Comparison of ENCODE assay signal across 37 cellular contexts in genomic region chr20:57848282-57848681, GRCh38.
DNase-seq lines count a peak whose midpoint lies in the region; ATAC-seq, FAIRE-seq and TF ChIP-seq lines count a peak whose summit lies in the region.
"Had no signal": no experiment of that assay in that cellular context is flagged by ENCODE, and none has a peak within 500 bp of the region (broad histone marks: within the 10 kb centered on the region; RNA-seq: fewer than 3 reads in every experiment).

No MANE protein-coding gene starts in this region.

- no peak for DNase-seq in HepG2 (ENCODE audit: low spot score)
- no peak for DNase-seq in right lobe of liver
- DNase-seq in RCC 7860 (ENCODE audit: low spot score), result no peak
- DNase-seq in nephron progenitor cell, result no peak
- no peak for DNase-seq in NCI-H1694 treated with DMSO at 0.1 percent for 48 hours (lab: John Stamatoyannopoulos, UW)
- DNase-seq in kidney glomerular epithelial cell (lab: John Stamatoyannopoulos, UW), result no peak
- DNase-seq: 8988T; ACHN; AML-193; BE2C; C1 segment of cervical spinal cord; Caco-2; Calu3; CD4-positive, alpha-beta memory T cell; CD4-positive, alpha-beta T cell; CD4-positive, CD25-positive, alpha-beta regulatory T cell; CD8-positive, alpha-beta memory T cell; COR-L47; DMS 273 treated with DMSO at 0.1 percent for 48 hours; DMS153; DMS53; DMS79; DMS79 treated with DMSO at 0.1 percent for 48 hours; DND-41; EL had no signal

- TF ChIP-seq RAD21 in HepG2 (CRISPR knock-in tag; IDR thresholded peaks at IDR 0.05), result no peak

- no peak overlapping the region for H3K9ac ChIP-seq in HepG2 (ENCODE audit: insufficient read depth, low read depth, low read length)
- H3K9ac ChIP-seq: BLaER1; BLaER1 treated with 17β-estradiol and CSF1 and Interleukin-3, amounts not matched to agents 10 nM and 100 nM had no signal

- H3K36me3 ChIP-seq in HepG2 (replicated peaks in 1 of 2; ENCODE audit: control insufficient read depth in 1 of 2, insufficient read depth in 2 of 2, low read length in 2 of 2) (no peaks in the 10 kb centered on the region), right lobe of liver (no peaks in the 10 kb centered on the region), HEK293 (ENCODE audit: control insufficient read depth in 2 of 2, insufficient read depth in 1 of 2, low read length in 2 of 2) (no peaks in the 10 kb centered on the region)
- H3K36me3 ChIP-seq: BE2C; BLaER1; BLaER1 treated with 17β-estradiol and CSF1 and Interleukin-3, amounts not matched to agents 10 nM and 100 nM had no signal

- H3K27me3 Mint-ChIP-seq in nephron progenitor cell (ENCODE audit: low read depth, poor library complexity), result peaks cover 15% of the 10 kb centered on the region
- H3K27me3 Mint-ChIP-seq: CD4-positive, alpha-beta memory T cell; CD4-positive, alpha-beta T cell had no signal

- H3K4me2 ChIP-seq in HepG2 (ENCODE audit: low read depth, low read length), result no peak overlapping the region
- H3K4me2 ChIP-seq: A549; BLaER1; BLaER1 treated with 17β-estradiol and CSF1 and Interleukin-3, amounts not matched to agents 10 nM and 100 nM had no signal

- H3K79me2 ChIP-seq in HepG2 (ENCODE audit: insufficient read depth, low read length), result no peaks in the 10 kb centered on the region

- H3K4me1 ChIP-seq in HepG2 (ENCODE audit: insufficient read depth, low read length) (no peaks in the 10 kb centered on the region), right lobe of liver (no peaks in the 10 kb centered on the region), HEK293 (ENCODE audit: control insufficient read depth, insufficient read depth, low read length) (no peaks in the 10 kb centered on the region)
- H3K4me1 ChIP-seq: A549; BLaER1; BLaER1 treated with 17β-estradiol and CSF1 and Interleukin-3, amounts not matched to agents 10 nM and 100 nM; Caco-2 had no signal

- CTCF ChIA-PET in HepG2 (lab: Yijun Ruan, JAX; ENCODE audit: low intra/inter-chr PET ratio, low total read pairs) (no interaction called here), HEK293 (lab: Yijun Ruan, JAX) (no interaction called here)

- H3K4me1 Mint-ChIP-seq in nephron progenitor cell, result peaks cover 29% of the 10 kb centered on the region
- H3K4me1 Mint-ChIP-seq: B cell; CD14-positive monocyte; CD4-positive, alpha-beta memory T cell; CD4-positive, CD25-positive, alpha-beta regulatory T cell; CD8-positive, alpha-beta memory T cell had no signal

- H3K27ac Mint-ChIP-seq in nephron progenitor cell, result peak overlapping the region; percentile 57
- H3K27ac Mint-ChIP-seq: B cell; CD14-positive monocyte; CD4-positive, alpha-beta T cell; CD4-positive, CD25-positive, alpha-beta regulatory T cell; CD8-positive, alpha-beta memory T cell; CD8-positive, alpha-beta T cell had no signal

- no peak for ATAC-seq in HepG2
- ATAC-seq in right lobe of liver, result no peak
- ATAC-seq in GM18861 (IDR thresholded peaks at IDR 0.05; ENCODE audit: unreplicated experiment), result no peak
- ATAC-seq: A549; CD8-positive, alpha-beta T cell had no signal

- no peaks in the 10 kb centered on the region for H4K20me1 ChIP-seq in HepG2 (ENCODE audit: insufficient read depth, low read length)
- H4K20me1 ChIP-seq: BLaER1 had no signal

- H3K9me3 ChIP-seq in HepG2 (ENCODE audit: low read length) (no peaks in the 10 kb centered on the region), right lobe of liver (no peaks in the 10 kb centered on the region), HEK293 (ENCODE audit: control insufficient read depth, insufficient read depth, low read depth, low read length) (no peaks in the 10 kb centered on the region)
- H3K9me3 ChIP-seq: A549; BE2C; BLaER1; BLaER1 treated with 17β-estradiol and CSF1 and Interleukin-3, amounts not matched to agents 10 nM and 100 nM; Caco-2 had no signal

- TF ChIP-seq EP300 in HepG2 (IDR thresholded peaks at IDR 0.05; ENCODE audit: low read depth in 2 of 2, low read length in 2 of 2) (no peak), HepG2 (CRISPR knock-in tag; IDR thresholded peaks at IDR 0.05; ENCODE audit: borderline replicate concordance) (no peak)

- BruUV-seq in HepG2 (replicated peaks; lab: Mats Ljungman, UMichigan), result no TSS peak

- H3K4me3 Mint-ChIP-seq in nephron progenitor cell, result no peak overlapping the region
- H3K4me3 Mint-ChIP-seq: B cell; CD14-positive monocyte; CD4-positive, alpha-beta memory T cell; CD4-positive, alpha-beta T cell; CD4-positive, CD25-positive, alpha-beta regulatory T cell; CD8-positive, alpha-beta memory T cell; CD8-positive, alpha-beta T cell had no signal

- POLR2A ChIA-PET in HepG2 (lab: Yijun Ruan, JAX) (no interaction called here), HEK293 (lab: Yijun Ruan, JAX) (no interaction called here)

- no peak overlapping the region for H2AFZ ChIP-seq in HepG2 (ENCODE audit: low read length)

- TF ChIP-seq POLR2A in HepG2 (IDR thresholded peaks at IDR 0.05; ENCODE audit: insufficient read depth in 1 of 2, low read depth in 2 of 2, low read length in 2 of 2) (no peak), right lobe of liver (IDR thresholded peaks at IDR 0.05) (no peak)

- no peaks in the 10 kb centered on the region for H3K36me3 Mint-ChIP-seq in nephron progenitor cell (ENCODE audit: low read depth)
- H3K36me3 Mint-ChIP-seq: CD14-positive monocyte; CD4-positive, alpha-beta memory T cell; CD4-positive, CD25-positive, alpha-beta regulatory T cell; CD8-positive, alpha-beta T cell had no signal

- FAIRE-seq in HepG2 (lab: Jason Lieb, UNC) (no peak), RCC 7860 (lab: Jason Lieb, UNC) (peak; percentile 2)
- FAIRE-seq: A204.1, D721Med had no signal

- peaks cover 1 to 11% of the 10 kb centered on the region in 2 experiments; a peak in 3 of 5 replicates for H3K27me3 ChIP-seq in HepG2 (ENCODE audit: control insufficient read depth in 1 of 2, insufficient read depth in 2 of 2, low read length in 2 of 2)
- H3K27me3 ChIP-seq in right lobe of liver, result no peaks in the 10 kb centered on the region
- H3K27me3 ChIP-seq: BE2C; BLaER1; BLaER1 treated with 17β-estradiol and CSF1 and Interleukin-3, amounts not matched to agents 10 nM and 100 nM had no signal

- in situ Hi-C loops in HepG2 (cut with HindIII; ENCODE audit: extremely low pct_ligation_motif_present, low pct_unique_long_range_greater_than_20kb), result no loop called here

- intact Hi-C loops in HepG2 (cut with micrococcal nuclease; ENCODE audit: unreplicated experiment) (no loop called here), right lobe of liver (cut with DNase I) (no loop called here)

- no peak for TF ChIP-seq CTCF in HepG2 (CRISPR knock-in tag; IDR thresholded peaks at IDR 0.05)
- TF ChIP-seq CTCF in right lobe of liver (IDR thresholded peaks at IDR 0.05), result no peak
- TF ChIP-seq CTCF in HEK293 (tag by site-specific recombination; IDR thresholded peaks at IDR 0.05), result no peak
- no peak for TF ChIP-seq CTCF in nephron progenitor cell (IDR thresholded peaks at IDR 0.05)

- no peak overlapping the region for H3K27ac ChIP-seq in HepG2 (ENCODE audit: extremely low read length, insufficient read depth, low read length)
- no peak overlapping the region for H3K27ac ChIP-seq in right lobe of liver
- H3K27ac ChIP-seq in HEK293 (ENCODE audit: extremely low read depth, low read depth, low read length), result no peak overlapping the region
- H3K27ac ChIP-seq: 22Rv1; A549; BLaER1; BLaER1 treated with 17β-estradiol and CSF1 and Interleukin-3, amounts not matched to agents 10 nM and 100 nM; C4-2B had no signal

- peaks cover 3% of the 10 kb centered on the region for H3K9me3 Mint-ChIP-seq in nephron progenitor cell
- H3K9me3 Mint-ChIP-seq: CD14-positive monocyte; CD4-positive, alpha-beta memory T cell; CD4-positive, alpha-beta T cell; CD8-positive, alpha-beta T cell had no signal

- H3K4me3 ChIP-seq in HepG2 (replicated peaks in 1 of 3; ENCODE audit: insufficient read depth in 1 of 3, low read depth in 2 of 3, low read length in 3 of 3) (no peak overlapping the region), right lobe of liver (no peak overlapping the region), HEK293 (ENCODE audit: low read depth, low read length) (no peak overlapping the region)
- H3K4me3 ChIP-seq: A549; BLaER1; BLaER1 treated with 17β-estradiol and CSF1 and Interleukin-3, amounts not matched to agents 10 nM and 100 nM had no signal

TF ChIP-seq in HepG2, 621 proteins besides CTCF, POLR2A, EP300 and RAD21:
- TF ChIP-seq EHMT2 (IDR thresholded peaks at IDR 0.05; ENCODE audit: borderline replicate concordance, low read depth, low read length) (no peak), MLLT10 (CRISPR knock-in tag; IDR thresholded peaks at IDR 0.05) (no peak), ZNF343 (CRISPR knock-in tag; IDR thresholded peaks at IDR 0.05) (no peak), ATF7 (IDR thresholded peaks at IDR 0.05) (peak; percentile 89), ATF7 (CRISPR knock-in tag; IDR thresholded peaks at IDR 0.05) (no peak)

TF ChIP-seq in HEK293, 187 proteins besides CTCF, POLR2A, EP300 and RAD21:
- TF ChIP-seq, protein P1, sequence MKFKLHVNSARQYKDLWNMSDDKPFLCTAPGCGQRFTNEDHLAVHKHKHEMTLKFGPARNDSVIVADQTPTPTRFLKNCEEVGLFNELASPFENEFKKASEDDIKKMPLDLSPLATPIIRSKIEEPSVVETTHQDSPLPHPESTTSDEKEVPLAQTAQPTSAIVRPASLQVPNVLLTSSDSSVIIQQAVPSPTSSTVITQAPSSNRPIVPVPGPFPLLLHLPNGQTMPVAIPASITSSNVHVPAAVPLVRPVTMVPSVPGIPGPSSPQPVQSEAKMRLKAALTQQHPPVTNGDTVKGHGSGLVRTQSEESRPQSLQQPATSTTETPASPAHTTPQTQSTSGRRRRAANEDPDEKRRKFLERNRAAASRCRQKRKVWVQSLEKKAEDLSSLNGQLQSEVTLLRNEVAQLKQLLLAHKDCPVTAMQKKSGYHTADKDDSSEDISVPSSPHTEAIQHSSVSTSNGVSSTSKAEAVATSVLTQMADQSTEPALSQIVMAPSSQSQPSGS (tag by site-specific recombination; IDR thresholded peaks at IDR 0.05; ENCODE audit: low read depth), result peak; percentile 64
- TF ChIP-seq ZNF701 (tag by site-specific recombination; IDR thresholded peaks at IDR 0.05), result no peak
